Comparison of ENCODE assay signal across 8 cellular contexts in genomic region chr10:28678687-28679457, GRCh38. TPM values are rescaled to one million over a fixed set of nuclear protein-coding genes. Genes with fewer than 3 reads are reported as not detected.
A peak's percentile ranks its signal among the peaks of the same experiment; 100 is the strongest.
DNase-seq lines count a peak whose midpoint lies in the region; ATAC-seq, FAIRE-seq and TF ChIP-seq lines count a peak whose summit lies in the region.

No MANE protein-coding gene starts in this region.

- TF ChIP-seq CTCF in A549 (IDR thresholded peaks at IDR 0.05) (no peak), right atrium auricular region (IDR thresholded peaks at IDR 0.05) (no peak)

- H3K4me1 Mint-ChIP-seq in activated CD4-positive, alpha-beta memory T cell treated with anti-CD3 and anti-CD28 coated beads for 36 hours (ENCODE audit: low read depth): peaks cover 26% of the 10 kb centered on the region

- DNase-seq in A549 (ENCODE audit: low read depth in 1 of 2, low spot score in 1 of 2) (no peak), HT1080 (ENCODE audit: low read depth) (peak; percentile 40), right atrium auricular region (ENCODE audit: low spot score) (peak; percentile 49), NCI-H2029 treated with DMSO at 0.1 percent for 48 hours (lab: John Stamatoyannopoulos, UW) (no peak)
- DNase-seq in activated CD4-positive, alpha-beta memory T cell treated with anti-CD3 and anti-CD28 coated beads for 36 hours: peak; percentile 10
- no peak for DNase-seq in activated CD4-positive, CD25-positive, alpha-beta regulatory T cell (lab: John Stamatoyannopoulos, UW)

- H3K27me3 ChIP-seq in right atrium auricular region (no peaks in the 10 kb centered on the region), skeletal muscle satellite cell (ENCODE audit: control insufficient read depth, insufficient read depth, low read length) (peaks cover 30% of the 10 kb centered on the region)

- H3K9ac ChIP-seq in skeletal muscle satellite cell (ENCODE audit: low read depth, low read length): peak overlapping the region; percentile 82

- H3K36me3 ChIP-seq in right atrium auricular region (peaks cover 12% of the 10 kb centered on the region), skeletal muscle satellite cell (ENCODE audit: insufficient read depth, low read length) (no peaks in the 10 kb centered on the region)

- H3K9me3 ChIP-seq in A549: no peaks in the 10 kb centered on the region
- no peaks in the 10 kb centered on the region for H3K9me3 ChIP-seq in right atrium auricular region
- H3K9me3 ChIP-seq in skeletal muscle satellite cell (replicated peaks; ENCODE audit: low read length): no peaks in the 10 kb centered on the region

- 9% methylated on average over 12 of the region's 12 CpGs for WGBS in A549 (ENCODE audit: missing lambda C conversion rate)

- POLR2A ChIA-PET in A549 (lab: Yijun Ruan, JAX): interaction anchor here (1.8 kb wide), 1 partner anchor 385 kb away, joined by 8 read pairs; no protein-coding TSS in a partner anchor
- POLR2A ChIA-PET in activated CD4-positive, alpha-beta memory T cell treated with anti-CD3 and anti-CD28 coated beads for 36 hours (lab: Charles Lee): no interaction called here

- peaks cover 27% of the 10 kb centered on the region for H3K4me1 ChIP-seq in A549
- H3K4me1 ChIP-seq in right atrium auricular region: peaks cover 0 to 37% of the 10 kb centered on the region in 2 donors
- peaks cover 32% of the 10 kb centered on the region for H3K4me1 ChIP-seq in skeletal muscle satellite cell (ENCODE audit: control insufficient read depth, insufficient read depth, low read length)

- peak overlapping the region; percentile 99 for H3K4me3 ChIP-seq in A549
- peak overlapping the region; percentile 71 to 73 for H3K4me3 ChIP-seq in right atrium auricular region
- H3K4me3 ChIP-seq in skeletal muscle satellite cell (ENCODE audit: low read length): peak overlapping the region; percentile 91

- ATAC-seq in A549: peak in 1 of 2 experiments; percentile 5; a peak in 1 of 6 replicates
- ATAC-seq in HG02884 (IDR thresholded peaks at IDR 0.05; ENCODE audit: unreplicated experiment): no peak

- no peak for TF ChIP-seq EP300 in A549 (IDR thresholded peaks at IDR 0.05)

- no peak for TF ChIP-seq RAD21 in A549 (conservative IDR thresholded peaks at IDR 0.05 in 1 of 2, IDR thresholded peaks at IDR 0.05 in 1 of 2)

- peak overlapping the region; percentile 71 for H3K4me3 Mint-ChIP-seq in activated CD4-positive, alpha-beta memory T cell treated with anti-CD3 and anti-CD28 coated beads for 36 hours

- intact Hi-C loops in activated CD4-positive, alpha-beta memory T cell treated with anti-CD3 and anti-CD28 coated beads for 36 hours (cut with micrococcal nuclease): loop anchor here (5.0 to 10.0 kb wide), 3 partner anchors 313 to 934 kb away; partner anchors contain the start of gene MKX

- no peak for FAIRE-seq in A549 (lab: Jason Lieb, UNC)

- CTCF ChIA-PET in A549 (lab: Yijun Ruan, JAX): interaction anchor here (0.6 to 4.4 kb wide), 9 partner anchors 15 to 626 kb away, joined by 3 to 42 read pairs (median 3); no protein-coding TSS in a partner anchor
- CTCF ChIA-PET in activated CD4-positive, alpha-beta memory T cell treated with anti-CD3 and anti-CD28 coated beads for 36 hours (lab: Charles Lee): interaction anchor here (1.0 to 1.9 kb wide), 2 partner anchors 15 kb away, joined by 5 to 6 read pairs; no protein-coding TSS in a partner anchor

- H3K27me3 Mint-ChIP-seq in activated CD4-positive, alpha-beta memory T cell treated with anti-CD3 and anti-CD28 coated beads for 36 hours: peaks cover 52% of the 10 kb centered on the region

- H3K4me2 ChIP-seq in A549: peak overlapping the region; percentile 95
- H3K4me2 ChIP-seq in skeletal muscle satellite cell (ENCODE audit: low read length): peak overlapping the region; percentile 97

- H3K27ac Mint-ChIP-seq in activated CD4-positive, alpha-beta memory T cell treated with anti-CD3 and anti-CD28 coated beads for 36 hours: no peak overlapping the region

- no peaks in the 10 kb centered on the region for H3K9me3 Mint-ChIP-seq in activated CD4-positive, alpha-beta memory T cell treated with anti-CD3 and anti-CD28 coated beads for 36 hours

- no peaks in the 10 kb centered on the region for H3K36me3 Mint-ChIP-seq in activated CD4-positive, alpha-beta memory T cell treated with anti-CD3 and anti-CD28 coated beads for 36 hours

- H3K27ac ChIP-seq in A549 (peak overlapping the region; percentile 94), right atrium auricular region (peak overlapping the region; percentile 83 to 92)

- no peak for TF ChIP-seq POLR2A in A549 (IDR thresholded peaks at IDR 0.05; ENCODE audit: low read length)

TF ChIP-seq in A549, 52 proteins besides CTCF, POLR2A, EP300 and RAD21:
- no peak for TF ChIP-seq CEBPB (IDR thresholded peaks at IDR 0.05)
- no peak for TF ChIP-seq POLR2AphosphoS2 (conservative IDR thresholded peaks at IDR 0.05; ENCODE audit: low read length)
- TF ChIP-seq FOSB (CRISPR knock-in tag; IDR thresholded peaks at IDR 0.05): no peak
- 0 out of 2 replicates have a peak, but pooled peaks have one; percentile 5 for TF ChIP-seq PHF8 (IDR thresholded peaks at IDR 0.05; ENCODE audit: borderline replicate concordance, low read depth)

RNA-seq across cellular contexts. Expression of gene BAMBI, which starts 1.6 kb away (rescaled TPM):
- polyA plus RNA-seq in A549 (2011; rRNA removed): 40.5 and 60.8 TPM in 2 replicates
- polyA plus RNA-seq in A549 (2012; cell fraction: cytosol; rRNA removed): 20.6 and 25.0 TPM in 2 replicates
- 24.3 and 33.2 TPM in 2 replicates for polyA plus RNA-seq in A549 (2012; cell fraction: nucleus; rRNA removed)
- 23.2 to 26.1 TPM (median 25.6 TPM) in 3 replicates for polyA plus RNA-seq in A549 (2017; fragmentation: RNase III; extraction: RNeasy Plus Mini Kit Qiagen cat#74134 plus additional on column Dnase treatment)
- 25.2 and 32.9 TPM in 2 replicates for polyA minus RNA-seq in A549 (2011; rRNA and poly(A)+ RNA removed)
- 3.9 and 5.2 TPM in 2 replicates for total RNA-seq in HT1080 (2014; rRNA removed; shearing (Covaris generic))
- polyA plus RNA-seq in HT1080 (2015; cell fraction: cytosol; rRNA removed): 3.3 and 4.3 TPM in 2 replicates
- 2.7 and 3.2 TPM in 2 replicates for polyA plus RNA-seq in HT1080 (2015; cell fraction: nucleus; rRNA removed)
- total RNA-seq in activated CD4-positive, alpha-beta memory T cell treated with anti-CD3 and anti-CD28 coated beads for 36 hours: under 1 TPM; 0.31 to 0.33 TPM
- total RNA-seq in right atrium auricular region: 10 to 100 TPM; 61.1 to 92.7 TPM
- 1.5 TPM in 2 replicates for total RNA-seq in skeletal muscle satellite cell (2012; rRNA removed)

Comparison
In these comparisons a context has a peak if more than half of its experiments do, and no peak if none do; other contexts are left out.
1. DNase-seq: peak in HT1080 (single experiment), activated CD4-positive, alpha-beta memory T cell treated with anti-CD3 and anti-CD28 coated beads for 36 hours (single experiment) and right atrium auricular region (single experiment); none in A549 (0 of 2), activated CD4-positive, CD25-positive, alpha-beta regulatory T cell (0 of 4) and NCI-H2029 treated with DMSO at 0.1 percent for 48 hours (single experiment).
2. Peak in every context shown above with its lines, with median percentiles within 50 percentile points of each other: H3K4me3 ChIP-seq.